Comparison of ENCODE assay signal across 1 cellular context in the genomic region with DNA sequence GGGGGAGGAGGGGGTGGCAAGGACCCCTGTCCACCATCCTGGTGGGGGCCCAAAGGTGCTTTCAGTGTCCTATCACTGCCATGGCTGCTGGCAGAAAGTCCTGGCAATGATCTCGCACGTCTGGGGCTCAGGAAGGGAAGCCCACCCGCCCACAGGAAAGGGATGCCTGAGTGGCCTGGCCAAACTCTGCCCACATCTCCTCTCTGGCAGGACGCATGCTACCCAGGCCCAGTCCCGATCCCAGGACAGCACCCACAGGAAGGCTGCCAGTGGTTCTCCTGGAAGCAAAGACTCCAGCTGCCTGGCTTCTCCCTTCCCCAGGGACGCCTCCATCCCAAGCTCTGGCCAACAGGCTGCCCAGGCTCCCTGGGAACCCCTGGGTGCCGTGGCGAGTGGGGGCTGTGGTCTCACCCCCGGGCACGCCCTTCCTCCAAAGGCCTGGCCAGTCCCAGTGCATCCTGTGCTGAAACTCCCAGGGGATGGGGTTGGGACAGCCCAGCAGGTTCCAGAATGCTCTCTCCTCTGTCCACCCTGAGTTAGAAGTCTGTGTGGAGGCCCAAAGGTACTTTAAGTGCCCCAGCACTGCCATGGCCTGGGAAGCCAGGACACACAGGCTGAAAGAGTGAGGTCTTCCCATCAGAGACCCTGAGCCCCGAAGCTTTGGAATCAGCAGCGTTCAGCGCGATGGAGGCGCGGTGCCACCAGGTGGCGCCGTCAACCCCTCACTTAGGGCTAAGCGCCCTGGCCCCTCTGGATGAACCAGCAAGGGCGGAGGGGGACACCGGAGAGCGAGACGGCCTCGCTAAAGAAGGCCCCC.
A peak's percentile ranks its signal among the peaks of the same experiment; 100 is the strongest.
TF ChIP-seq lines count a peak whose summit lies in the region.

No MANE protein-coding gene starts in this region.

TF ChIP-seq in HepG2, 621 proteins besides CTCF, POLR2A, EP300 and RAD21 (continued from another document and continues in another):
- TF ChIP-seq, protein P1, sequence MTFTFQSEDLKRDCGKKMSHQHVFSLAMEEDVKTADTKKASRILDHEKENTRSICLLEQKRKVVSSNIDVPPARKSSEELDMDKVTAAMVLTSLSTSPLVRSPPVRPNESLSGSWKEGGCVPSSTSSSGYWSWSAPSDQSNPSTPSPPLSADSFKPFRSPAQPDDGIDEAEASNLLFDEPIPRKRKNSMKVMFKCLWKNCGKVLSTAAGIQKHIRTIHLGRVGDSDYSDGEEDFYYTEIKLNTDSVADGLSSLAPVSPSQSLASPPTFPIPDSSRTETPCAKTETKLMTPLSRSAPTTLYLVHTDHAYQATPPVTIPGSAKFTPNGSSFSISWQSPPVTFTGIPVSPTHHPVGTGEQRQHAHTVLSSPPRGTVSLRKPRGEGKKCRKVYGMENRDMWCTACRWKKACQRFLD (CRISPR knock-in tag; IDR thresholded peaks at IDR 0.05; ENCODE audit: borderline replicate concordance): no peak
- TF ChIP-seq ZNF235 (CRISPR knock-in tag; IDR thresholded peaks at IDR 0.05; ENCODE audit: borderline replicate concordance) (no peak), ZNF253 (CRISPR knock-in tag; IDR thresholded peaks at IDR 0.05; ENCODE audit: borderline replicate concordance) (no peak), ATF1 (CRISPR knock-in tag; IDR thresholded peaks at IDR 0.05) (no peak), ZNF207 (IDR thresholded peaks at IDR 0.05; ENCODE audit: borderline replicate concordance) (no peak), ZSCAN21 (CRISPR knock-in tag; IDR thresholded peaks at IDR 0.05; ENCODE audit: borderline replicate concordance) (no peak), ZNF577 (CRISPR knock-in tag; IDR thresholded peaks at IDR 0.05; ENCODE audit: borderline replicate concordance, low read depth) (no peak), ZNF766 (CRISPR knock-in tag; IDR thresholded peaks at IDR 0.05; ENCODE audit: borderline replicate concordance) (no peak), RELA (CRISPR knock-in tag; IDR thresholded peaks at IDR 0.05) (no peak), ZC3H4 (CRISPR knock-in tag; IDR thresholded peaks at IDR 0.05; ENCODE audit: borderline replicate concordance) (no peak), ARID2 (CRISPR knock-in tag; IDR thresholded peaks at IDR 0.05; ENCODE audit: borderline replicate concordance) (no peak), FOXK2 (IDR thresholded peaks at IDR 0.05) (no peak), ZBTB3 (CRISPR knock-in tag; IDR thresholded peaks at IDR 0.05; ENCODE audit: borderline replicate concordance, low read depth) (no peak), NFYC (CRISPR knock-in tag; IDR thresholded peaks at IDR 0.05) (no peak; the same call in 1 of the 2 replicates), ZNF781 (CRISPR knock-in tag; IDR thresholded peaks at IDR 0.05; ENCODE audit: borderline replicate concordance, not compliant biosample characterization) (peak; percentile 65), HMG20A (CRISPR knock-in tag; IDR thresholded peaks at IDR 0.05; ENCODE audit: borderline replicate concordance) (no peak), MXI1 (IDR thresholded peaks at IDR 0.05; ENCODE audit: borderline replicate concordance, low read depth, low read length) (no peak), KAT8 (CRISPR knock-in tag; IDR thresholded peaks at IDR 0.05) (no peak), ZNF83 (CRISPR knock-in tag; IDR thresholded peaks at IDR 0.05; ENCODE audit: borderline replicate concordance) (no peak)
- TF ChIP-seq, protein P2, sequence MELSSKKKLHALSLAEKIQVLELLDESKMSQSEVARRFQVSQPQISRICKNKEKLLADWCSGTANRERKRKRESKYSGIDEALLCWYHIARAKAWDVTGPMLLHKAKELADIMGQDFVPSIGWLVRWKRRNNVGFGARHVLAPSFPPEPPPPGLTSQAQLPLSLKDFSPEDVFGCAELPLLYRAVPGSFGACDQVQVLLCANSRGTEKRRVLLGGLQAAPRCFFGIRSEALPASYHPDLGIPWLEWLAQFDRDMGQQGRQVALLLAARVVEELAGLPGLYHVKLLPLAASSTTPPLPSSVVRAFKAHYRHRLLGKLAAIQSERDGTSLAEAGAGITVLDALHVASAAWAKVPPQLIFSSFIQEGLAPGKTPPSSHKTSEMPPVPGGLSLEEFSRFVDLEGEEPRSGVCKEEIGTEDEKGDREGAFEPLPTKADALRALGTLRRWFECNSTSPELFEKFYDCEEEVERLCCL (CRISPR knock-in tag; IDR thresholded peaks at IDR 0.05; ENCODE audit: borderline replicate concordance): no peak
- TF ChIP-seq, protein P3, sequence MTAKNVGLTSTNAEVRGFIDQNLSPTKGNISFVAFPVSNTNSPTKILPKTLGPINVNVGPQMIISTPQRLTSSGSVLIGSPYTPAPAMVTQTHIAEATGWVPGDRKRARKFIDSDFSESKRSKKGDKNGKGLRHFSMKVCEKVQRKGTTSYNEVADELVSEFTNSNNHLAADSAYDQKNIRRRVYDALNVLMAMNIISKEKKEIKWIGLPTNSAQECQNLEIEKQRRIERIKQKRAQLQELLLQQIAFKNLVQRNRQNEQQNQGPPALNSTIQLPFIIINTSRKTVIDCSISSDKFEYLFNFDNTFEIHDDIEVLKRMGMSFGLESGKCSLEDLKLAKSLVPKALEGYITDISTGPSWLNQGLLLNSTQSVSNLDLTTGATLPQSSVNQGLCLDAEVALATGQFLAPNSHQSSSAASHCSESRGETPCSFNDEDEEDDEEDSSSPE (CRISPR knock-in tag; IDR thresholded peaks at IDR 0.05): 0 out of 2 replicates have a peak, but pooled peaks have one; percentile 37
- TF ChIP-seq, protein P4, sequence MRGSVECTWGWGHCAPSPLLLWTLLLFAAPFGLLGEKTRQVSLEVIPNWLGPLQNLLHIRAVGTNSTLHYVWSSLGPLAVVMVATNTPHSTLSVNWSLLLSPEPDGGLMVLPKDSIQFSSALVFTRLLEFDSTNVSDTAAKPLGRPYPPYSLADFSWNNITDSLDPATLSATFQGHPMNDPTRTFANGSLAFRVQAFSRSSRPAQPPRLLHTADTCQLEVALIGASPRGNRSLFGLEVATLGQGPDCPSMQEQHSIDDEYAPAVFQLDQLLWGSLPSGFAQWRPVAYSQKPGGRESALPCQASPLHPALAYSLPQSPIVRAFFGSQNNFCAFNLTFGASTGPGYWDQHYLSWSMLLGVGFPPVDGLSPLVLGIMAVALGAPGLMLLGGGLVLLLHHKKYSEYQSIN (CRISPR knock-in tag; IDR thresholded peaks at IDR 0.05; ENCODE audit: borderline replicate concordance): no peak
- TF ChIP-seq, protein P5, sequence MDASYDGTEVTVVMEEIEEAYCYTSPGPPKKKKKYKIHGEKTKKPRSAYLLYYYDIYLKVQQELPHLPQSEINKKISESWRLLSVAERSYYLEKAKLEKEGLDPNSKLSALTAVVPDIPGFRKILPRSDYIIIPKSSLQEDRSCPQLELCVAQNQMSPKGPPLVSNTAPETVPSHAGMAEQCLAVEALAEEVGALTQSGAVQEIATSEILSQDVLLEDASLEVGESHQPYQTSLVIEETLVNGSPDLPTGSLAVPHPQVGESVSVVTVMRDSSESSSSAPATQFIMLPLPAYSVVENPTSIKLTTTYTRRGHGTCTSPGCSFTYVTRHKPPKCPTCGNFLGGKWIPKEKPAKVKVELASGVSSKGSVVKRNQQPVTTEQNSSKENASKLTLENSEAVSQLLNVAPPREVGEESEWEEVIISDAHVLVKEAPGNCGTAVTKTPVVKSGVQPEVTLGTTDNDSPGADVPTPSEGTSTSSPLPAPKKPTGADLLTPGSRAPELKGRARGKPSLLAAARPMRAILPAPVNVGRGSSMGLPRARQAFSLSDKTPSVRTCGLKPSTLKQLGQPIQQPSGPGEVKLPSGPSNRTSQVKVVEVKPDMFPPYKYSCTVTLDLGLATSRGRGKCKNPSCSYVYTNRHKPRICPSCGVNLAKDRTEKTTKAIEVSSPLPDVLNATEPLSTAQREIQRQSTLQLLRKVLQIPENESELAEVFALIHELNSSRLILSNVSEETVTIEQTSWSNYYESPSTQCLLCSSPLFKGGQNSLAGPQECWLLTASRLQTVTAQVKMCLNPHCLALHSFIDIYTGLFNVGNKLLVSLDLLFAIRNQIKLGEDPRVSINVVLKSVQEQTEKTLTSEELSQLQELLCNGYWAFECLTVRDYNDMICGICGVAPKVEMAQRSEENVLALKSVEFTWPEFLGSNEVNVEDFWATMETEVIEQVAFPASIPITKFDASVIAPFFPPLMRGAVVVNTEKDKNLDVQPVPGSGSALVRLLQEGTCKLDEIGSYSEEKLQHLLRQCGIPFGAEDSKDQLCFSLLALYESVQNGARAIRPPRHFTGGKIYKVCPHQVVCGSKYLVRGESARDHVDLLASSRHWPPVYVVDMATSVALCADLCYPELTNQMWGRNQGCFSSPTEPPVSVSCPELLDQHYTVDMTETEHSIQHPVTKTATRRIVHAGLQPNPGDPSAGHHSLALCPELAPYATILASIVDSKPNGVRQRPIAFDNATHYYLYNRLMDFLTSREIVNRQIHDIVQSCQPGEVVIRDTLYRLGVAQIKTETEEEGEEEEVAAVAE (CRISPR knock-in tag; IDR thresholded peaks at IDR 0.05; ENCODE audit: borderline replicate concordance): no peak
- TF ChIP-seq, protein P6, sequence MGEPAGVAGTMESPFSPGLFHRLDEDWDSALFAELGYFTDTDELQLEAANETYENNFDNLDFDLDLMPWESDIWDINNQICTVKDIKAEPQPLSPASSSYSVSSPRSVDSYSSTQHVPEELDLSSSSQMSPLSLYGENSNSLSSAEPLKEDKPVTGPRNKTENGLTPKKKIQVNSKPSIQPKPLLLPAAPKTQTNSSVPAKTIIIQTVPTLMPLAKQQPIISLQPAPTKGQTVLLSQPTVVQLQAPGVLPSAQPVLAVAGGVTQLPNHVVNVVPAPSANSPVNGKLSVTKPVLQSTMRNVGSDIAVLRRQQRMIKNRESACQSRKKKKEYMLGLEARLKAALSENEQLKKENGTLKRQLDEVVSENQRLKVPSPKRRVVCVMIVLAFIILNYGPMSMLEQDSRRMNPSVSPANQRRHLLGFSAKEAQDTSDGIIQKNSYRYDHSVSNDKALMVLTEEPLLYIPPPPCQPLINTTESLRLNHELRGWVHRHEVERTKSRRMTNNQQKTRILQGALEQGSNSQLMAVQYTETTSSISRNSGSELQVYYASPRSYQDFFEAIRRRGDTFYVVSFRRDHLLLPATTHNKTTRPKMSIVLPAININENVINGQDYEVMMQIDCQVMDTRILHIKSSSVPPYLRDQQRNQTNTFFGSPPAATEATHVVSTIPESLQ (CRISPR knock-in tag; conservative IDR thresholded peaks at IDR 0.05): no peak
- TF ChIP-seq, protein P7, sequence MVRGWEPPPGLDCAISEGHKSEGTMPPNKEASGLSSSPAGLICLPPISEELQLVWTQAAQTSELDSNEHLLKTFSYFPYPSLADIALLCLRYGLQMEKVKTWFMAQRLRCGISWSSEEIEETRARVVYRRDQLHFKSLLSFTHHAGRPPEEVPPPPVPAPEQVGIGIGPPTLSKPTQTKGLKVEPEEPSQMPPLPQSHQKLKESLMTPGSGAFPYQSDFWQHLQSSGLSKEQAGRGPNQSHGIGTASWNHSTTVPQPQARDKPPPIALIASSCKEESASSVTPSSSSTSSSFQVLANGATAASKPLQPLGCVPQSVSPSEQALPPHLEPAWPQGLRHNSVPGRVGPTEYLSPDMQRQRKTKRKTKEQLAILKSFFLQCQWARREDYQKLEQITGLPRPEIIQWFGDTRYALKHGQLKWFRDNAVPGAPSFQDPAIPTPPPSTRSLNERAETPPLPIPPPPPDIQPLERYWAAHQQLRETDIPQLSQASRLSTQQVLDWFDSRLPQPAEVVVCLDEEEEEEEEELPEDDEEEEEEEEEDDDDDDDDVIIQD (CRISPR knock-in tag; IDR thresholded peaks at IDR 0.05; ENCODE audit: low read depth): no peak; the same call in 1 of the 2 replicates
- TF ChIP-seq, protein P8, sequence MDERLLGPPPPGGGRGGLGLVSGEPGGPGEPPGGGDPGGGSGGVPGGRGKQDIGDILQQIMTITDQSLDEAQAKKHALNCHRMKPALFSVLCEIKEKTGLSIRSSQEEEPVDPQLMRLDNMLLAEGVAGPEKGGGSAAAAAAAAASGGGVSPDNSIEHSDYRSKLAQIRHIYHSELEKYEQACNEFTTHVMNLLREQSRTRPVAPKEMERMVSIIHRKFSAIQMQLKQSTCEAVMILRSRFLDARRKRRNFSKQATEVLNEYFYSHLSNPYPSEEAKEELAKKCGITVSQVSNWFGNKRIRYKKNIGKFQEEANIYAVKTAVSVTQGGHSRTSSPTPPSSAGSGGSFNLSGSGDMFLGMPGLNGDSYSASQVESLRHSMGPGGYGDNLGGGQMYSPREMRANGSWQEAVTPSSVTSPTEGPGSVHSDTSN (CRISPR knock-in tag; IDR thresholded peaks at IDR 0.05): no peak
- TF ChIP-seq, protein P9, sequence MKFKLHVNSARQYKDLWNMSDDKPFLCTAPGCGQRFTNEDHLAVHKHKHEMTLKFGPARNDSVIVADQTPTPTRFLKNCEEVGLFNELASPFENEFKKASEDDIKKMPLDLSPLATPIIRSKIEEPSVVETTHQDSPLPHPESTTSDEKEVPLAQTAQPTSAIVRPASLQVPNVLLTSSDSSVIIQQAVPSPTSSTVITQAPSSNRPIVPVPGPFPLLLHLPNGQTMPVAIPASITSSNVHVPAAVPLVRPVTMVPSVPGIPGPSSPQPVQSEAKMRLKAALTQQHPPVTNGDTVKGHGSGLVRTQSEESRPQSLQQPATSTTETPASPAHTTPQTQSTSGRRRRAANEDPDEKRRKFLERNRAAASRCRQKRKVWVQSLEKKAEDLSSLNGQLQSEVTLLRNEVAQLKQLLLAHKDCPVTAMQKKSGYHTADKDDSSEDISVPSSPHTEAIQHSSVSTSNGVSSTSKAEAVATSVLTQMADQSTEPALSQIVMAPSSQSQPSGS (CRISPR knock-in tag; IDR thresholded peaks at IDR 0.05): no peak
- TF ChIP-seq, protein P10, sequence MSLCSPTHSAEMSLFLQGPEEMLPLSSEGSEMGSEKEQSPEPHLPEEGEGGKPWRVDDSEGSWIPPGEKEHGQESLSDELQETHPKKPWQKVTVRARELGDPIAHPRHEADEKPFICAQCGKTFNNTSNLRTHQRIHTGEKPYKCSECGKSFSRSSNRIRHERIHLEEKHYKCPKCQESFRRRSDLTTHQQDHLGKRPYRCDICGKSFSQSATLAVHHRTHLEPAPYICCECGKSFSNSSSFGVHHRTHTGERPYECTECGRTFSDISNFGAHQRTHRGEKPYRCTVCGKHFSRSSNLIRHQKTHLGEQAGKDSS (CRISPR knock-in tag; IDR thresholded peaks at IDR 0.05; ENCODE audit: borderline replicate concordance, low read depth): no peak; the same call in 1 of the 2 replicates
- TF ChIP-seq, protein P11, sequence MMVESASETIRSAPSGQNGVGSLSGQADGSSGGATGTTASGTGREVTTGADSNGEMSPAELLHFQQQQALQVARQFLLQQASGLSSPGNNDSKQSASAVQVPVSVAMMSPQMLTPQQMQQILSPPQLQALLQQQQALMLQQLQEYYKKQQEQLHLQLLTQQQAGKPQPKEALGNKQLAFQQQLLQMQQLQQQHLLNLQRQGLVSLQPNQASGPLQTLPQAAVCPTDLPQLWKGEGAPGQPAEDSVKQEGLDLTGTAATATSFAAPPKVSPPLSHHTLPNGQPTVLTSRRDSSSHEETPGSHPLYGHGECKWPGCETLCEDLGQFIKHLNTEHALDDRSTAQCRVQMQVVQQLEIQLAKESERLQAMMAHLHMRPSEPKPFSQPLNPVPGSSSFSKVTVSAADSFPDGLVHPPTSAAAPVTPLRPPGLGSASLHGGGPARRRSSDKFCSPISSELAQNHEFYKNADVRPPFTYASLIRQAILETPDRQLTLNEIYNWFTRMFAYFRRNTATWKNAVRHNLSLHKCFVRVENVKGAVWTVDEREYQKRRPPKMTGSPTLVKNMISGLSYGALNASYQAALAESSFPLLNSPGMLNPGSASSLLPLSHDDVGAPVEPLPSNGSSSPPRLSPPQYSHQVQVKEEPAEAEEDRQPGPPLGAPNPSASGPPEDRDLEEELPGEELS (CRISPR knock-in tag; IDR thresholded peaks at IDR 0.05): no peak
